ENCODE assay signal across 26 cellular contexts in the genomic region with DNA sequence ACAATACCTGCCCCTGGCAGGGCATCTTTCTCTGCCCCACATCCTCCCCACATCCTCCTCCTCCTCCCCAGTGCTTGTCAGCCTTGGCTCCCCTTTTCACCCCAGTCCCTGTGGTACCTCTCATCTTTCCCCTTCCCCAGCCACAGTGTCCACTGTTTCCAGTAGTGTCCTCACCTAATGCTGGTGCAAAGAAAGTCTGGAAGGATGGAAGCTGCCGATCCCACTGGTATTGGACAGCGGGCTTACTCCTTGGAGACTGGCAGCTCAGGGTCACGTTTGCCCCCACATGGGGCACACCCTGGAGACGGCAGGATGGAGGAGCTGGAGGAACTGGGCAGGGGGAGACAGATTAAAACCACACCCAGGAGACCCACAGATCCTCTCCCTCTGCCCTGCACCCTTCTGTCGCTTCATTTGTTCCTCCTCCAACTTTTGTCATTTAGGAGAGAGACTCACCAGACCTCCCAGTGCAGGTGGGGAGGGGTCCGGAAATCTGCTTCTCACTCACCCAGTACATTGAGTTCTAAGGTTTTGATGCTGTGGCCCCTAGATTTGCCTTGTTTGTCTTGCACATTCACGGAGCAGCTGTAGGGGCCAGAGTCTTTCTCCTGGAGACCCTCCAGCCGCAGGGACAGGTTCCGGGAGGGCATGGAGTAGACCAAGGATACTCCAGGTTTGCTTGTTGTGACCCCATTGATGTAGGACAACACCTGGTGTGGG. TPM values are rescaled to one million over a fixed set of nuclear protein-coding genes. Genes with fewer than 3 reads are reported as not detected.
"Had no signal": no experiment of that assay in that cellular context is flagged by ENCODE, and none has a peak within 500 bp of the region (broad histone marks: within the 10 kb centered on the region; RNA-seq: fewer than 3 reads in every experiment).

No MANE protein-coding gene starts in this region.

- H3K4me1 ChIP-seq: foreskin keratinocyte had no signal

- ATAC-seq: effector memory CD8-positive, alpha-beta T cell; foreskin keratinocyte; heart left ventricle; left ventricle myocardium superior; pancreas; psoas muscle had no signal

- H3K9me3 ChIP-seq: breast epithelium, esophagus muscularis mucosa, heart left ventricle, pancreas, psoas muscle, right atrium auricular region, suprapubic skin, tibial nerve, uterus had no signal

- FAIRE-seq: colon, pancreas had no signal

- H3K4me2 ChIP-seq: smooth muscle cell had no signal

- H3K36me3 ChIP-seq: breast epithelium, pancreas, suprapubic skin, tibial nerve, uterus had no signal

- H3K4me3 ChIP-seq: breast epithelium, esophagus muscularis mucosa, pancreas, psoas muscle, right atrium auricular region, smooth muscle cell, suprapubic skin, tibial nerve, uterus had no signal

- DNase-seq: activated CD4-positive, alpha-beta memory T cell treated with anti-CD3 and anti-CD28 coated beads for 36 hours; activated CD4-positive, alpha-beta T cell treated with anti-CD3 and anti-CD28 coated beads for 48 hours; activated CD8-positive, alpha-beta memory T cell treated with anti-CD3 and anti-CD28 coated beads, Interleukin-2, amount 50 U/mL, for 4 hours; activated gamma-delta T cell; activated naive CD4-positive, alpha-beta T cell treated with anti-CD3 and anti-CD28 coated beads, Interleukin-2, amount 50 U/mL, for 16 hours; activated T-cell treated with anti-CD3 and anti-CD28 coated beads, Interleukin-2, amount 50 U/mL, for 24 hours; effector memory CD8-positive, alpha-beta T cell; heart left ventricle; left ventricle myocardium superior; mammary epithelial cell; nephron progenitor cell; pancreas; psoas muscle; stimulated activated CD4-positive, alpha-beta T cell treated with anti-CD3 and anti-CD28 coated beads, Interleukin-1b, Interleukin-23, amount 100 ng/mL, for 48 hours; stimulated activated CD4-positive, alpha-beta T cell treated with anti-CD3 and anti-CD28 coated beads, Interleukin-4, amount 100 ng/mL, for 4 hours; stimulated activated naive CD4-positive, alpha-beta T cell; T-helper 1 cell; uterus had no signal

- H3K27ac ChIP-seq: breast epithelium, esophagus muscularis mucosa, foreskin keratinocyte, pancreas, psoas muscle, right atrium auricular region, suprapubic skin, tibial nerve, uterus had no signal

RNA-seq across cellular contexts. Expression of a gene that starts 4.1 kb away (rescaled TPM):
- total RNA-seq: foreskin keratinocyte, mammary epithelial cell, smooth muscle cell had no signal
- polyA plus RNA-seq: foreskin keratinocyte, mammary epithelial cell, smooth muscle cell had no signal

RNA-seq across cellular contexts. Expression of a gene that starts 5.9 kb away (rescaled TPM):
- total RNA-seq: foreskin keratinocyte had no signal
- polyA plus RNA-seq: foreskin keratinocyte, mammary epithelial cell had no signal
